22 cellular contexts compared by ENCODE assay signal in genomic region chr9:28264368-28264767, GRCh38.
DNase-seq lines count a peak whose midpoint lies in the region; ATAC-seq and TF ChIP-seq lines count a peak whose summit lies in the region.
"Had no signal": no experiment of that assay in that cellular context is flagged by ENCODE, and none has a peak within 500 bp of the region (broad histone marks: within the 10 kb centered on the region; RNA-seq: fewer than 3 reads in every experiment).

No MANE protein-coding gene starts in this region.

- H3K9me3 ChIP-seq in PC-3 (ENCODE audit: low read length) = no peaks in the 10 kb centered on the region
- H3K9me3 ChIP-seq in mammary epithelial cell (replicated peaks; ENCODE audit: insufficient read depth, low read length) = no peaks in the 10 kb centered on the region
- H3K9me3 ChIP-seq: BLaER1 treated with 17β-estradiol and CSF1 and Interleukin-3, amounts not matched to agents 10 nM and 100 nM; esophagus squamous epithelium; spleen; stomach had no signal

- no peak overlapping the region for H3K4me3 Mint-ChIP-seq in GM23338
- H3K4me3 Mint-ChIP-seq: naive B cell; T-helper 1 cell treated with Interleukin-12 subunit alpha and Interleukin-12 subunit beta and Interleukin-4 antibody, amounts not matched to agents 30 μg/mL and 1 μg/mL, for 36 hours had no signal

- POLR2A ChIA-PET in PC-3 (lab: Charles Lee; ENCODE audit: unreplicated experiment) = interaction anchor here (0.6 kb wide), 1 partner anchor 92 kb away, joined by 4 read pairs; no protein-coding TSS in a partner anchor

- H3K36me3 ChIP-seq in PC-3 (ENCODE audit: low read depth, low read length) = no peaks in the 10 kb centered on the region
- H3K36me3 ChIP-seq in mammary epithelial cell (ENCODE audit: insufficient read depth, low read length) = no peaks in the 10 kb centered on the region
- H3K36me3 ChIP-seq in GM23338 (ENCODE audit: insufficient read depth) = no peaks in the 10 kb centered on the region
- H3K36me3 ChIP-seq: BLaER1 treated with 17β-estradiol and CSF1 and Interleukin-3, amounts not matched to agents 10 nM and 100 nM; esophagus squamous epithelium; spleen; stomach had no signal

- BruUV-seq in PC-3 (replicated peaks; lab: Mats Ljungman, UMichigan) = no TSS peak
- no TSS peak for BruUV-seq in mammary epithelial cell (replicated peaks; lab: Mats Ljungman, UMichigan)

- H3F3A ChIP-seq in PC-3 (ENCODE audit: low read length, unreplicated experiment) (no peaks in the 10 kb centered on the region), GM23338 (replicated peaks; ENCODE audit: low read depth) (no peaks in the 10 kb centered on the region)

- no peaks in the 10 kb centered on the region for H3K9me3 Mint-ChIP-seq in GM23338

- H3K9ac ChIP-seq in PC-3 (ENCODE audit: low read length) (no peak overlapping the region), mammary epithelial cell (ENCODE audit: insufficient read depth, low read length) (no peak overlapping the region)
- H3K9ac ChIP-seq: BLaER1 treated with 17β-estradiol and CSF1 and Interleukin-3, amounts not matched to agents 10 nM and 100 nM had no signal

- H3K4me2 ChIP-seq in PC-3 (ENCODE audit: low read length) (peak overlapping the region; percentile 39; the same call in 1 of the 2 replicates), mammary epithelial cell (ENCODE audit: insufficient read depth, low read depth, low read length) (no peak overlapping the region), GM23338 (no peak overlapping the region)
- H3K4me2 ChIP-seq: BLaER1 treated with 17β-estradiol and CSF1 and Interleukin-3, amounts not matched to agents 10 nM and 100 nM had no signal

- H3K4me3 ChIP-seq in PC-3 (ENCODE audit: low read length) = no peak overlapping the region
- no peak overlapping the region for H3K4me3 ChIP-seq in mammary epithelial cell (replicated peaks in 1 of 3; ENCODE audit: insufficient read depth in 1 of 3, low read depth in 2 of 3, low read length in 3 of 3)
- no peak overlapping the region for H3K4me3 ChIP-seq in dorsolateral prefrontal cortex
- no peak overlapping the region for H3K4me3 ChIP-seq in GM23338
- H3K4me3 ChIP-seq: BLaER1 treated with 17β-estradiol and CSF1 and Interleukin-3, amounts not matched to agents 10 nM and 100 nM; esophagus squamous epithelium; spleen; stomach had no signal

- H3K4me1 Mint-ChIP-seq in GM23338 = no peaks in the 10 kb centered on the region; the same call in 2 of the 3 replicates
- H3K4me1 Mint-ChIP-seq: naive B cell had no signal

- no peaks in the 10 kb centered on the region for H3K27me3 ChIP-seq in PC-3 (ENCODE audit: low read length)
- H3K27me3 ChIP-seq in mammary epithelial cell (ENCODE audit: insufficient read depth, low read length) = no peaks in the 10 kb centered on the region
- no peaks in the 10 kb centered on the region for H3K27me3 ChIP-seq in foreskin keratinocyte
- no peaks in the 10 kb centered on the region for H3K27me3 ChIP-seq in dorsolateral prefrontal cortex
- H3K27me3 ChIP-seq in GM23338 (ENCODE audit: insufficient read depth) = no peaks in the 10 kb centered on the region
- H3K27me3 ChIP-seq: BLaER1 treated with 17β-estradiol and CSF1 and Interleukin-3, amounts not matched to agents 10 nM and 100 nM; esophagus squamous epithelium; spleen; stomach had no signal

- H3K79me2 ChIP-seq in PC-3 (ENCODE audit: low read length) (no peaks in the 10 kb centered on the region), mammary epithelial cell (ENCODE audit: insufficient read depth, low read length) (no peaks in the 10 kb centered on the region), GM23338 (replicated peaks; ENCODE audit: insufficient read depth) (no peaks in the 10 kb centered on the region)

- WGBS in mammary epithelial cell (ENCODE audit: low coverage, missing lambda C conversion rate) = 28% methylated on average over 4 of the region's 4 CpGs

- intact Hi-C loops in PC-3 (cut with micrococcal nuclease) = no loop called here
- intact Hi-C loops in mammary epithelial cell (cut with micrococcal nuclease) = no loop called here
- intact Hi-C loops in dorsolateral prefrontal cortex (cut with DNase I) = no loop called here

- H3K27ac Mint-ChIP-seq in GM23338 = no peak overlapping the region
- H3K27ac Mint-ChIP-seq: naive B cell; T-helper 1 cell treated with Interleukin-12 subunit alpha and Interleukin-12 subunit beta and Interleukin-4 antibody, amounts not matched to agents 30 μg/mL and 1 μg/mL, for 36 hours had no signal

- H3K9me2 ChIP-seq in PC-3 (replicated peaks; ENCODE audit: low read length) (no peaks in the 10 kb centered on the region), GM23338 (ENCODE audit: insufficient read depth) (no peaks in the 10 kb centered on the region; the same call in 1 of the 2 replicates)

- dilution Hi-C loops in mammary epithelial cell (cut with HindIII; ENCODE audit: low sequenced_read_pairs) = no loop called here

- no peaks in the 10 kb centered on the region for H3K36me3 Mint-ChIP-seq in GM23338 (ENCODE audit: low read depth)
- H3K36me3 Mint-ChIP-seq: naive B cell had no signal

- CTCF ChIA-PET in PC-3 (lab: Charles Lee) = no interaction called here
- CTCF ChIA-PET in mammary epithelial cell (lab: Charles Lee; ENCODE audit: low non-redundant PET) = no interaction called here

- TF ChIP-seq CTCF in PC-3 (conservative IDR thresholded peaks at IDR 0.05; ENCODE audit: low read depth, low read length) (no peak), mammary epithelial cell (conservative IDR thresholded peaks at IDR 0.05 in 1 of 2, IDR thresholded peaks at IDR 0.05 in 1 of 2; ENCODE audit: extremely low read depth in 1 of 2, insufficient read depth in 1 of 2, low read depth in 1 of 2, low read length in 2 of 2) (no peak), foreskin keratinocyte (conservative IDR thresholded peaks at IDR 0.05) (no peak), dorsolateral prefrontal cortex (IDR thresholded peaks at IDR 0.05 in 54 of 56, conservative IDR thresholded peaks at IDR 0.05 in 2 of 56; ENCODE audit: low read depth in 1 of 56, partially characterized antibody in 56 of 56) (no peak), GM23338 (conservative IDR thresholded peaks at IDR 0.05; ENCODE audit: low read depth in 2 of 2) (no peak)

- peak overlapping the region; percentile 40 for H3K27ac ChIP-seq in PC-3 (ENCODE audit: low read length)
- peak overlapping the region; percentile 39 for H3K27ac ChIP-seq in mammary epithelial cell (ENCODE audit: insufficient read depth, low read depth, low read length)
- no peak overlapping the region for H3K27ac ChIP-seq in foreskin keratinocyte
- no peak overlapping the region for H3K27ac ChIP-seq in dorsolateral prefrontal cortex
- no peak overlapping the region for H3K27ac ChIP-seq in GM23338 (ENCODE audit: low read depth)
- H3K27ac ChIP-seq in caudate nucleus (ENCODE audit: low read depth, low read length) = no peak overlapping the region
- H3K27ac ChIP-seq: BLaER1 treated with 17β-estradiol and CSF1 and Interleukin-3, amounts not matched to agents 10 nM and 100 nM; esophagus squamous epithelium; spleen; stomach had no signal

- ATAC-seq in PC-3 (peak; percentile 88), foreskin keratinocyte (peak; percentile 65), GM23338 (no peak), GM18498 (IDR thresholded peaks at IDR 0.05; ENCODE audit: unreplicated experiment) (no peak)

- peak overlapping the region; percentile 27; the same call in 1 of the 2 replicates for H2AFZ ChIP-seq in PC-3 (ENCODE audit: low read length)
- peak overlapping the region; percentile 29 for H2AFZ ChIP-seq in mammary epithelial cell (ENCODE audit: low read depth, low read length)
- H2AFZ ChIP-seq in GM23338 = no peak overlapping the region

- no peaks in the 10 kb centered on the region for H3K27me3 Mint-ChIP-seq in GM23338 (ENCODE audit: insufficient read depth, low read depth, poor library complexity)
- H3K27me3 Mint-ChIP-seq: naive B cell had no signal

- peak; percentile 4 for DNase-seq in AG08396 (ENCODE audit: low spot score)
- peak; percentile 77 for DNase-seq in PC-3
- peak; percentile 78 for DNase-seq in mammary epithelial cell
- peak; percentile 52 to 79 for DNase-seq in foreskin keratinocyte
- DNase-seq in dorsolateral prefrontal cortex = no peak
- DNase-seq in GM23338 (ENCODE audit: low spot score) = no peak
- no peak for DNase-seq in caudate nucleus (lab: John Stamatoyannopoulos, UW)
- DNase-seq: activated effector memory CD4-positive, alpha-beta T cell treated with Interleukin-2 at 50 U/mL for 16 hours; cerebellar nuclear complex; effector memory CD4-positive, alpha-beta T cell; esophagus squamous epithelium; hypothalamus; kidney glomerular epithelial cell; naive B cell; NCI-H187; NCI-H774; spleen; stimulated activated CD4-positive, alpha-beta T cell treated with anti-CD3 and anti-CD28 coated beads, Interleukin-4, amount 100 ng/mL, for 4 hours; stomach had no signal

- H4K20me1 ChIP-seq in PC-3 (ENCODE audit: low read length) (no peaks in the 10 kb centered on the region), mammary epithelial cell (ENCODE audit: insufficient read depth, low read length) (no peaks in the 10 kb centered on the region), GM23338 (replicated peaks; ENCODE audit: insufficient read depth) (no peaks in the 10 kb centered on the region)
- H4K20me1 ChIP-seq: BLaER1 treated with 17β-estradiol and CSF1 and Interleukin-3, amounts not matched to agents 10 nM and 100 nM had no signal

- in situ Hi-C loops in mammary epithelial cell (cut with MboI; ENCODE audit: low sequenced_read_pairs in 2 of 2) = no loop called here

- H3K4me1 ChIP-seq in PC-3 (ENCODE audit: insufficient read depth, low read length) (peaks cover 12% of the 10 kb centered on the region), mammary epithelial cell (ENCODE audit: insufficient read depth, low read length) (peaks cover 9% of the 10 kb centered on the region), foreskin keratinocyte (no peaks in the 10 kb centered on the region), GM23338 (ENCODE audit: insufficient read depth) (no peaks in the 10 kb centered on the region)
- H3K4me1 ChIP-seq: BLaER1 treated with 17β-estradiol and CSF1 and Interleukin-3, amounts not matched to agents 10 nM and 100 nM; esophagus squamous epithelium; spleen; stomach had no signal

TF ChIP-seq in GM23338, 12 proteins besides CTCF, POLR2A, EP300 and RAD21 (continues in another document):
- no peak for TF ChIP-seq CREB1 (CRISPR knock-in tag; IDR thresholded peaks at IDR 0.05; ENCODE audit: low read depth)
- no peak for TF ChIP-seq STAT1 (IDR thresholded peaks at IDR 0.05; ENCODE audit: unreplicated experiment)
- TF ChIP-seq EZH2 (IDR thresholded peaks at IDR 0.05; ENCODE audit: low read depth, unreplicated experiment) = no peak
- no peak for TF ChIP-seq NANOG (IDR thresholded peaks at IDR 0.05; ENCODE audit: borderline replicate concordance)
- no peak for TF ChIP-seq ZNF114 (CRISPR knock-in tag; IDR thresholded peaks at IDR 0.05)
- no peak for TF ChIP-seq JUNB (IDR thresholded peaks at IDR 0.05; ENCODE audit: unreplicated experiment)

Comparison
In these comparisons a context has a peak if more than half of its experiments do, and no peak if none do; other contexts are left out.
1. DNase-seq: peak in AG08396 (single experiment), PC-3 (single experiment), mammary epithelial cell (single experiment) and foreskin keratinocyte (2 of 2); none in dorsolateral prefrontal cortex (0 of 10), GM23338 (single experiment) and caudate nucleus (0 of 61).
2. ATAC-seq: peak in PC-3 (single experiment) and foreskin keratinocyte (single experiment); none in GM23338 (single experiment) and GM18498 (single experiment).
3. H3K27ac ChIP-seq: peak in PC-3 (single experiment) and mammary epithelial cell (single experiment); none in foreskin keratinocyte (single experiment), dorsolateral prefrontal cortex (0 of 59), GM23338 (single experiment) and caudate nucleus (single experiment).